18 cellular contexts compared by ENCODE assay signal in the genomic region with DNA sequence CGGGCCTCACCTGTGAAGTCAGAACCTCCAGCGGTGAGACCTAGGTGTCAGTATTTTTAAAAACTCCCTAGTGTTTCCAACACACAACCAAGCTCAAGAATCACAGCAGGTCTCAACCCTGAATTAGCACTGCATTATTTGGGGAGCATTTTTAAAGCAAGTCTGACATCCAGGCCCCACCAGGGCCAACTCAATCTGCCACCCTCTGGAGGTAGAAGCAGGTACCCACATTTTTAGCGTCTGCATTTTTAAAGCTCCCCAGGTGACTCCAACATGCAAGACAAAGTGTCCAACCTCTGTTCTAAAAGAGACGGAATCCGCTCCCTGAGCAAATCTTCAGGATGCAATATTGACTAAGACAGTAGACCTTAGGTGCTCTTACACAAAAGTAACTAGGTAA.
DNase-seq lines count a peak whose midpoint lies in the region; ATAC-seq, FAIRE-seq and TF ChIP-seq lines count a peak whose summit lies in the region.
"Had no signal": no experiment of that assay in that cellular context is flagged by ENCODE, and none has a peak within 500 bp of the region (broad histone marks: within the 10 kb centered on the region; RNA-seq: fewer than 3 reads in every experiment).

No MANE protein-coding gene starts in this region.

- TF ChIP-seq EP300 in K562 (IDR thresholded peaks at IDR 0.05; ENCODE audit: low read length) (no peak), transverse colon (IDR thresholded peaks at IDR 0.05; ENCODE audit: low read depth) (no peak)

- no peaks in the 10 kb centered on the region for H3K9me1 ChIP-seq in K562 (ENCODE audit: control insufficient read depth, insufficient read depth, low read length)

- ATAC-seq in heart right ventricle (no peak), K562 (no peak), foreskin keratinocyte (no peak)
- ATAC-seq: GM12878, HCT116 had no signal

- no peak for TF ChIP-seq RAD21 in K562 (CRISPR knock-in tag; conservative IDR thresholded peaks at IDR 0.05 in 1 of 2, IDR thresholded peaks at IDR 0.05 in 1 of 2)

- H3K4me1 ChIP-seq in right atrium auricular region (peaks cover 0 to 31% of the 10 kb centered on the region in 2 donors), heart right ventricle (peaks cover 0 to 37% (median 20%) of the 10 kb centered on the region in 9 donors), K562 (replicated peaks in 1 of 2; ENCODE audit: control insufficient read depth in 2 of 2, insufficient read depth in 2 of 2, low read length in 2 of 2) (peaks cover 10 to 14% of the 10 kb centered on the region in 2 experiments; a peak in 4 of 5 replicates), foreskin keratinocyte (peaks cover under 1% of the 10 kb centered on the region), transverse colon (peaks cover 7 to 46% (median 35%) of the 10 kb centered on the region in 4 donors), small intestine (ENCODE audit: control insufficient read depth in 2 of 2, insufficient read depth in 1 of 2, low read depth in 1 of 2, low read length in 1 of 2) (peaks cover 8 to 18% of the 10 kb centered on the region in 2 donors)

- in situ Hi-C loops in K562 (cut with MboI) = no loop called here
- in situ Hi-C loops in transverse colon (cut with MboI; ENCODE audit: low pct_ligation_motif_present in 1 of 4, low pct_unique_long_range_greater_than_20kb in 1 of 4, low sequenced_read_pairs in 3 of 4) = no loop called here

- intact Hi-C loops in heart right ventricle (cut with DNase I) (no loop called here), K562 (cut with micrococcal nuclease) (no loop called here), transverse colon (cut with DNase I; ENCODE audit: low total_unique reads) (no loop called here)

- no peak overlapping the region for H2AFZ ChIP-seq in K562 (ENCODE audit: low read depth, low read length)
- H2AFZ ChIP-seq: GM23248 had no signal

- H3K4me2 ChIP-seq in K562 (ENCODE audit: insufficient read depth, low read length) = no peak overlapping the region
- H3K4me2 ChIP-seq: BLaER1 treated with 17β-estradiol and CSF1 and Interleukin-3, amounts not matched to agents 10 nM and 100 nM had no signal

- H4K20me1 ChIP-seq in K562 (replicated peaks; ENCODE audit: control insufficient read depth, insufficient read depth, low read length) = no peaks in the 10 kb centered on the region

- H3K79me2 ChIP-seq in K562 (ENCODE audit: control insufficient read depth, insufficient read depth, low read length) = no peaks in the 10 kb centered on the region

- 91 to 92% methylated on average over 5 of the region's 5 CpGs for WGBS in heart right ventricle, 2 donors
- WGBS in K562 (ENCODE audit: insufficient coverage, low coverage, missing lambda C conversion rate) = 4% methylated on average over 5 of the region's 5 CpGs
- WGBS in transverse colon (ENCODE audit: low coverage in 1 of 2), 2 donors = 84 to 100% methylated on average over 2 to 5 of the region's 5 CpGs
- WGBS in small intestine, 3 donors = 85 to 87% (median 86%) methylated on average over 5 of the region's 5 CpGs

- H3K36me3 ChIP-seq in right atrium auricular region (no peaks in the 10 kb centered on the region), heart right ventricle (peaks cover 0 to 22% (median 0%) of the 10 kb centered on the region in 9 donors), K562 (ENCODE audit: control insufficient read depth, insufficient read depth, low read length) (no peaks in the 10 kb centered on the region), transverse colon (no peaks in the 10 kb centered on the region), small intestine (ENCODE audit: control insufficient read depth in 2 of 2, insufficient read depth in 2 of 2, low read length in 2 of 2) (no peaks in the 10 kb centered on the region)

- H3K9me3 ChIP-seq in right atrium auricular region = no peaks in the 10 kb centered on the region
- no peaks in the 10 kb centered on the region for H3K9me3 ChIP-seq in heart right ventricle
- H3K9me3 ChIP-seq in K562 (replicated peaks; ENCODE audit: control insufficient read depth, insufficient read depth, low read depth, low read length) = no peaks in the 10 kb centered on the region
- no peaks in the 10 kb centered on the region for H3K9me3 ChIP-seq in transverse colon
- H3K9me3 ChIP-seq in small intestine (ENCODE audit: control insufficient read depth, low read depth) = no peaks in the 10 kb centered on the region
- H3K9me3 ChIP-seq: BLaER1 treated with 17β-estradiol and CSF1 and Interleukin-3, amounts not matched to agents 10 nM and 100 nM had no signal

- H3K27me3 ChIP-seq in right atrium auricular region = no peaks in the 10 kb centered on the region
- no peaks in the 10 kb centered on the region for H3K27me3 ChIP-seq in heart right ventricle
- peaks cover 3 to 50% of the 10 kb centered on the region in 2 experiments; a peak in 4 of 5 replicates for H3K27me3 ChIP-seq in K562 (ENCODE audit: control insufficient read depth in 2 of 2, insufficient read depth in 2 of 2, low read length in 2 of 2)
- peaks cover 15% of the 10 kb centered on the region for H3K27me3 ChIP-seq in foreskin keratinocyte
- H3K27me3 ChIP-seq in transverse colon = no peaks in the 10 kb centered on the region
- no peaks in the 10 kb centered on the region for H3K27me3 ChIP-seq in small intestine (ENCODE audit: control insufficient read depth in 2 of 2, insufficient read depth in 2 of 2, low read length in 2 of 2)
- H3K27me3 ChIP-seq: BLaER1 treated with 17β-estradiol and CSF1 and Interleukin-3, amounts not matched to agents 10 nM and 100 nM had no signal

- BruUV-seq in K562 (replicated peaks; lab: Mats Ljungman, UMichigan) = no TSS peak

- TF ChIP-seq CTCF in right atrium auricular region (IDR thresholded peaks at IDR 0.05) = no peak
- no peak for TF ChIP-seq CTCF in heart right ventricle (IDR thresholded peaks at IDR 0.05)
- no peak for TF ChIP-seq CTCF in K562 (IDR thresholded peaks at IDR 0.05 in 2 of 3, conservative IDR thresholded peaks at IDR 0.05 in 1 of 3; ENCODE audit: insufficient read depth in 2 of 3, low read depth in 1 of 3, low read length in 3 of 3)
- peak; percentile 17 for TF ChIP-seq CTCF in foreskin keratinocyte (conservative IDR thresholded peaks at IDR 0.05)
- no peak for TF ChIP-seq CTCF in transverse colon (IDR thresholded peaks at IDR 0.05)

- TF ChIP-seq POLR2A in K562 (conservative IDR thresholded peaks at IDR 0.05) = no peak
- no peak for TF ChIP-seq POLR2A in transverse colon (IDR thresholded peaks at IDR 0.05)

- CTCF ChIA-PET in K562 (lab: Yijun Ruan, JAX; ENCODE audit: low intra/inter-chr PET ratio) = no interaction called here

- FAIRE-seq in K562 (lab: Jason Lieb, UNC) (peak; percentile 29), small intestine (lab: Jason Lieb, UNC) (no peak)
- FAIRE-seq: GM12878, GM18507 had no signal

- H3K4me3 ChIP-seq in right atrium auricular region (no peak overlapping the region), heart right ventricle (no peak overlapping the region), K562 (no peak overlapping the region), transverse colon (no peak overlapping the region), small intestine (ENCODE audit: low read depth in 1 of 2, low read length in 2 of 2) (no peak overlapping the region)
- H3K4me3 ChIP-seq: BLaER1 treated with 17β-estradiol and CSF1 and Interleukin-3, amounts not matched to agents 10 nM and 100 nM; GM12878; GM23248 had no signal

- POLR2A ChIA-PET in K562 (lab: Yijun Ruan, JAX) = interaction anchor here (1.0 to 1.2 kb wide), 2 partner anchors 9 to 17 kb away, joined by 3 to 6 read pairs; no protein-coding TSS in a partner anchor

- DNase-seq in right atrium auricular region (ENCODE audit: low spot score) (no peak), heart right ventricle (no peak), K562 (ENCODE audit: extremely low read depth in 1 of 4, low spot score in 3 of 4) (no peak), foreskin keratinocyte (no peak), transverse colon (no peak), occipital lobe (lab: John Stamatoyannopoulos, UW) (no peak), small intestine (no peak), NCI-H1417 (lab: John Stamatoyannopoulos, UW) (no peak)
- DNase-seq: 8988T; AML-193; CD4-positive, CD25-positive, alpha-beta regulatory T cell; DMS79; GM23248 had no signal

- H3K9ac ChIP-seq in K562 (ENCODE audit: insufficient read depth in 1 of 2, low read depth in 2 of 2, low read length in 2 of 2) = no peak overlapping the region
- H3K9ac ChIP-seq: BLaER1 treated with 17β-estradiol and CSF1 and Interleukin-3, amounts not matched to agents 10 nM and 100 nM; GM23248 had no signal

- peak overlapping the region; percentile 63 for H3K27ac ChIP-seq in right atrium auricular region
- no peak overlapping the region for H3K27ac ChIP-seq in heart right ventricle
- no peak overlapping the region for H3K27ac ChIP-seq in K562 (ENCODE audit: extremely low read depth, low read depth, low read length)
- H3K27ac ChIP-seq in foreskin keratinocyte = no peak overlapping the region
- H3K27ac ChIP-seq in transverse colon = peak overlapping the region; percentile 59 to 75 (median 70)
- peak overlapping the region in 1 of 2 donors; percentile 85 for H3K27ac ChIP-seq in small intestine (ENCODE audit: low read depth in 1 of 2, low read length in 1 of 2)
- H3K27ac ChIP-seq: BLaER1 treated with 17β-estradiol and CSF1 and Interleukin-3, amounts not matched to agents 10 nM and 100 nM; GM23248; HL-60 had no signal

TF ChIP-seq in K562, 482 proteins besides CTCF, POLR2A, EP300 and RAD21 (continues in another document):
- no peak for TF ChIP-seq PYGO2 (tag; IDR thresholded peaks at IDR 0.05)
- TF ChIP-seq MCM3 (IDR thresholded peaks at IDR 0.05) = no peak
- no peak for TF ChIP-seq STAG1 (CRISPR knock-in tag; IDR thresholded peaks at IDR 0.05; ENCODE audit: borderline replicate concordance)
- TF ChIP-seq TAF15 (IDR thresholded peaks at IDR 0.05; ENCODE audit: low read depth, low read length) = no peak
- no peak for TF ChIP-seq MITF (IDR thresholded peaks at IDR 0.05)

Comparison
In these comparisons a context has a peak if more than half of its experiments do, and no peak if none do; other contexts are left out.
1. H3K27ac ChIP-seq: peak in right atrium auricular region (2 of 2) and transverse colon (4 of 4); none in heart right ventricle (0 of 10), K562 (single experiment) and foreskin keratinocyte (single experiment).